21 cellular contexts compared by ENCODE assay signal in genomic region chr20:44072381-44072780, GRCh38.
DNase-seq lines count a peak whose midpoint lies in the region; ATAC-seq, FAIRE-seq and TF ChIP-seq lines count a peak whose summit lies in the region.
"Had no signal": no experiment of that assay in that cellular context is flagged by ENCODE, and none has a peak within 500 bp of the region (broad histone marks: within the 10 kb centered on the region; RNA-seq: fewer than 3 reads in every experiment).

No MANE protein-coding gene starts in this region.

- no peak overlapping the region for H2AFZ ChIP-seq in H9 (ENCODE audit: low read length)

- H3K4me1 ChIP-seq in CD4-positive, CD25-positive, alpha-beta regulatory T cell (ENCODE audit: control insufficient read depth, insufficient read depth, low read length, poor library complexity, severe bottlenecking), result peaks cover 48% of the 10 kb centered on the region
- H3K4me1 ChIP-seq in H9 (ENCODE audit: insufficient read depth, low read length), result no peaks in the 10 kb centered on the region; the same call in 1 of the 2 replicates
- H3K4me1 ChIP-seq: pancreas, SJCRH30, vagina had no signal

- no peak overlapping the region for H4K5ac ChIP-seq in H9 (ENCODE audit: insufficient read length, low read depth, low read length)

- no peak overlapping the region for H2AK5ac ChIP-seq in H9 (ENCODE audit: insufficient read length, low read length)

- ATAC-seq in CD4-positive, CD25-positive, alpha-beta regulatory T cell (ENCODE audit: low read depth in 2 of 2), result no peak
- ATAC-seq in HG03442 (IDR thresholded peaks at IDR 0.05; ENCODE audit: unreplicated experiment) (no peak), HG03460 (IDR thresholded peaks at IDR 0.05; ENCODE audit: unreplicated experiment) (no peak), HG03045 (IDR thresholded peaks at IDR 0.05; ENCODE audit: unreplicated experiment) (no peak)
- ATAC-seq: activated CD8-positive, alpha-beta T cell treated with anti-CD3 and anti-CD28 coated beads for 36 hours; pancreas; WTC11 had no signal

- no peak overlapping the region for H4K8ac ChIP-seq in H9 (replicated peaks; ENCODE audit: insufficient read length, low read depth, low read length)

- TF ChIP-seq CTCF in H9 (conservative IDR thresholded peaks at IDR 0.05), result no peak

- no peak overlapping the region for H3K9ac ChIP-seq in H9 (ENCODE audit: extremely low read depth, insufficient read length, low read length)

- no peak overlapping the region for H2BK15ac ChIP-seq in H9 (ENCODE audit: low read depth, low read length)

- H3K36me3 ChIP-seq in CD4-positive, CD25-positive, alpha-beta regulatory T cell (ENCODE audit: control insufficient read depth, insufficient read depth, low read length), result no peaks in the 10 kb centered on the region
- H3K36me3 ChIP-seq: pancreas, SJCRH30, vagina had no signal

- no peaks in the 10 kb centered on the region for H3K36me3 Mint-ChIP-seq in CD4-positive, CD25-positive, alpha-beta regulatory T cell
- no peaks in the 10 kb centered on the region for H3K36me3 Mint-ChIP-seq in H9 (ENCODE audit: insufficient read depth in 1 of 3, low read depth in 3 of 3)
- H3K36me3 Mint-ChIP-seq: WTC11 had no signal

- no peaks in the 10 kb centered on the region for H3K79me1 ChIP-seq in H9 (ENCODE audit: insufficient read depth, low read depth, low read length, poor library complexity, severe bottlenecking)

- no peak overlapping the region for H2BK5ac ChIP-seq in H9 (ENCODE audit: insufficient read length, low read length)

- H3K23ac ChIP-seq in H9 (ENCODE audit: insufficient read length, low read depth, low read length), result no peak overlapping the region

- H3K18ac ChIP-seq in H9 (ENCODE audit: insufficient read length, low read depth, low read length), result no peak overlapping the region

- H4K91ac ChIP-seq in H9 (ENCODE audit: insufficient read length, low read depth, low read length), result no peak overlapping the region

- no peaks in the 10 kb centered on the region for H3K9me3 Mint-ChIP-seq in CD4-positive, CD25-positive, alpha-beta regulatory T cell
- H3K9me3 Mint-ChIP-seq in H9, result no peaks in the 10 kb centered on the region
- H3K9me3 Mint-ChIP-seq: activated CD8-positive, alpha-beta T cell treated with anti-CD3 and anti-CD28 coated beads for 36 hours; WTC11 had no signal

- H4K20me1 ChIP-seq in H9 (ENCODE audit: control insufficient read depth, insufficient read depth, insufficient read length), result no peaks in the 10 kb centered on the region

- no peak overlapping the region for H3K4me2 ChIP-seq in H9 (ENCODE audit: insufficient read depth, insufficient read length, low read length)

- no peak overlapping the region for H3T11ph ChIP-seq in H9 (ENCODE audit: low read length)

- H3K23me2 ChIP-seq in H9 (ENCODE audit: insufficient read length, low read depth, low read length, poor library complexity, severe bottlenecking), result no peaks in the 10 kb centered on the region

- FAIRE-seq in GM18507 (lab: Jason Lieb, UNC) (peak; percentile 86), HTR-8/SVneo (lab: Jason Lieb, UNC) (peak; percentile 85)
- FAIRE-seq: bronchial epithelial cell, H1, pancreas had no signal

- no peak overlapping the region for H3K14ac ChIP-seq in H9 (ENCODE audit: insufficient read depth, low read length)

- no peaks in the 10 kb centered on the region for H3K9me3 ChIP-seq in CD4-positive, CD25-positive, alpha-beta regulatory T cell (ENCODE audit: control insufficient read depth in 2 of 2, low read length in 2 of 2)
- no peaks in the 10 kb centered on the region for H3K9me3 ChIP-seq in H9 (ENCODE audit: control insufficient read depth, low read depth, low read length)
- H3K9me3 ChIP-seq: pancreas, SJCRH30, vagina had no signal

- peak overlapping the region in 2 of 4 donors; percentile 69 to 84 for H3K4me3 Mint-ChIP-seq in CD4-positive, CD25-positive, alpha-beta regulatory T cell
- no peak overlapping the region for H3K4me3 Mint-ChIP-seq in H9
- H3K4me3 Mint-ChIP-seq: activated CD8-positive, alpha-beta T cell treated with anti-CD3 and anti-CD28 coated beads for 36 hours; WTC11 had no signal

- DNase-seq in CD4-positive, CD25-positive, alpha-beta regulatory T cell, result no peak
- DNase-seq in GM18507 (ENCODE audit: extremely low spot score, insufficient read length, low read depth) (no peak), HTR-8/SVneo (ENCODE audit: insufficient read length, low spot score) (no peak), mesenteric fat pad (ENCODE audit: low spot score) (peak; percentile 11), H9 (no peak)
- DNase-seq: activated CD8-positive, alpha-beta T cell treated with anti-CD3 and anti-CD28 coated beads for 36 hours; effector CD4-positive, alpha-beta T cell; EL; glutamatergic neuron; NCI-H1436 treated with DMSO at 0.1 percent for 48 hours; NCI-H774; pancreas; stimulated activated CD4-positive, alpha-beta T cell treated with anti-CD3 and anti-CD28 coated beads, Interleukin-2, amount 100 ng/mL, for 24 hours had no signal

- peaks cover 12 to 72% (median 42%) of the 10 kb centered on the region in 4 donors for H3K4me1 Mint-ChIP-seq in CD4-positive, CD25-positive, alpha-beta regulatory T cell
- H3K4me1 Mint-ChIP-seq in H9, result peaks cover 18 to 27% of the 10 kb centered on the region in 2 experiments

- no CpG with 5 or more reads among the region's 6 CpGs for WGBS in H9 (ENCODE audit: extremely low coverage, insufficient read length, low lambda C conversion rate)

- no peak overlapping the region for H3K4ac ChIP-seq in H9 (ENCODE audit: low read depth, low read length)

- H3K4me3 ChIP-seq in CD4-positive, CD25-positive, alpha-beta regulatory T cell (ENCODE audit: low read depth, low read length), result no peak overlapping the region
- H3K4me3 ChIP-seq: pancreas, SJCRH30, vagina had no signal

- no peak overlapping the region for H3K56ac ChIP-seq in H9 (ENCODE audit: insufficient read length, low read depth, low read length)

- H3K27ac Mint-ChIP-seq in CD4-positive, CD25-positive, alpha-beta regulatory T cell, result peak overlapping the region; percentile 32 to 99 (median 69)
- no peak overlapping the region for H3K27ac Mint-ChIP-seq in H9
- H3K27ac Mint-ChIP-seq: WTC11 had no signal

- H2BK12ac ChIP-seq in H9 (ENCODE audit: insufficient read length, low read depth, low read length), result no peak overlapping the region

- H3K27ac ChIP-seq in CD4-positive, CD25-positive, alpha-beta regulatory T cell (ENCODE audit: insufficient read depth, low read length, poor library complexity, severe bottlenecking), result no peak overlapping the region
- no peak overlapping the region for H3K27ac ChIP-seq in H9 (ENCODE audit: insufficient read length, low read depth, low read length)
- H3K27ac ChIP-seq: pancreas, SJCRH30, vagina had no signal

- no peak overlapping the region for H2BK20ac ChIP-seq in H9 (ENCODE audit: low read depth, low read length, poor library complexity, severe bottlenecking)

- no peaks in the 10 kb centered on the region for H3K27me3 ChIP-seq in CD4-positive, CD25-positive, alpha-beta regulatory T cell (ENCODE audit: control insufficient read depth, insufficient read depth, low read length)
- no peaks in the 10 kb centered on the region for H3K27me3 ChIP-seq in H9 (ENCODE audit: insufficient read depth, low read length)
- H3K27me3 ChIP-seq: pancreas, SJCRH30, vagina had no signal

- H2BK120ac ChIP-seq in H9 (ENCODE audit: low read depth, low read length, poor library complexity, severe bottlenecking), result no peak overlapping the region

- no peaks in the 10 kb centered on the region for H3K79me2 ChIP-seq in H9 (ENCODE audit: insufficient read depth, low read length)

- H3K27me3 Mint-ChIP-seq in CD4-positive, CD25-positive, alpha-beta regulatory T cell, result no peaks in the 10 kb centered on the region
- H3K27me3 Mint-ChIP-seq in H9 (ENCODE audit: low read depth), result no peaks in the 10 kb centered on the region; the same call in 1 of the 2 replicates

Comparison
In these comparisons a context has a peak if more than half of its experiments do, and no peak if none do; other contexts are left out.
1. H3K27ac Mint-ChIP-seq: peak in CD4-positive, CD25-positive, alpha-beta regulatory T cell (3 of 3); none in H9 (0 of 3).